In the genomic region with DNA sequence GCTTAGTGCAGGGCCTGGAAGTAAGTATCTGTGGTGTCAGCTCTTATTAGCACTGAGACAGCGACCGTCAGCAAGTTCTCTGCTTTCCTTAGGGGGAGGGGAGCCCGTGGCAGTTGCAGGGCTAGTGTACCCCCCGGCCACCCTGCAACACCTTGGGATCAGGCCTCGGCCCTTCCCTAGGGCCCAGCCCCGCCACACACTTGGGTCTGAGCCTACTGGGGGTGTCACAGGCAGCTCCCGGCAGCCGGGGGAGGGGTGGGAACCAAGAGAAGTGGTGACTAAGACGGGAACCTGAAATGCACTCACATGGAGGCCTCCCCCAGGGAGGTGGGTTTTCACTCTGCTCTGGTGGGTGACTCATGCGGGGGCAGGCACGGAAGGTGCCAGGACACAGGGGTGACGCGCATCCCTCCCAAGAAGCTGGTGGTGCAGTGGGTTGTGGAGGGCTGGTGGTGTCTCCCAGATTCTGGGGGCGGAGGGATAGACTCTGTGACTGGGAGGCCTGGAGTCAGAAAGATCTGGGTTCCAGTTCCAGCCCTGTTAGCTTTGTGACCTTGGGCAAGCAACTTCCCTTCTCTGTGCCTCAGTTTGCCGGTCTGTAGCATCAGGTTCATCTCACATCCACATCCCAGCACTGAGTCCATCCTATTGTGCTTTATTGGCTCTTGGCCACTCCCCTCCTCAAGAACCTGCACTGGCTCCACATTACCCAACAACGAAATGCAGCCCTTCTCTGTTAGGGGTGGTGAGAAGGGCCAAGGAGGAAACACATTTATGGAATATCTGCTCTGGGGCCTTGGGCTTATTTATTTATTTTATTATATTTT, we compare ENCODE assay signal across 1 cellular context.
TF ChIP-seq lines count a peak whose summit lies in the region.

No MANE protein-coding gene starts in this region.

TF ChIP-seq in K562, 482 proteins besides CTCF, POLR2A, EP300 and RAD21 (continued from another document and continues in another):
- TF ChIP-seq ZBTB34 (CRISPR knock-in tag; IDR thresholded peaks at IDR 0.05) (no peak), ZNF57 (CRISPR knock-in tag; IDR thresholded peaks at IDR 0.05) (no peak), PRMT5 (CRISPR knock-in tag; IDR thresholded peaks at IDR 0.05) (no peak), CREB3 (tag; conservative IDR thresholded peaks at IDR 0.05; ENCODE audit: low read depth) (no peak), GTF2A2 (tag; IDR thresholded peaks at IDR 0.05) (no peak), RREB1 (CRISPR knock-in tag; IDR thresholded peaks at IDR 0.05) (no peak), ZNF444 (CRISPR knock-in tag; IDR thresholded peaks at IDR 0.05) (no peak), ETS2 (tag; IDR thresholded peaks at IDR 0.05; ENCODE audit: borderline replicate concordance, poor library complexity, severe bottlenecking) (no peak), GATAD2B (IDR thresholded peaks at IDR 0.05; ENCODE audit: borderline replicate concordance) (peak; percentile 82; the same call in 1 of the 2 replicates), ZNF143 (CRISPR knock-in tag; IDR thresholded peaks at IDR 0.05) (no peak), SPI1 (IDR thresholded peaks at IDR 0.05; ENCODE audit: borderline replicate concordance, low read depth, low read length) (no peak), PHF20 (IDR thresholded peaks at IDR 0.05; ENCODE audit: partially characterized antibody) (no peak), MECOM (CRISPR knock-in tag; IDR thresholded peaks at IDR 0.05) (no peak), ZNF740 (CRISPR knock-in tag; IDR thresholded peaks at IDR 0.05) (no peak; the same call in 1 of the 2 replicates), ZNF740 (tag; IDR thresholded peaks at IDR 0.05) (no peak), TSC22D4 (tag; IDR thresholded peaks at IDR 0.05) (no peak), CBX8 (IDR thresholded peaks at IDR 0.05; ENCODE audit: borderline replicate concordance, extremely low read depth, low read depth, low read length, poor library complexity, severe bottlenecking) (no peak), KLF1 (tag; IDR thresholded peaks at IDR 0.05) (no peak), CBFA2T3 (IDR thresholded peaks at IDR 0.05) (peak; percentile 60), MLX (CRISPR knock-in tag; conservative IDR thresholded peaks at IDR 0.05) (no peak), PHTF2 (CRISPR knock-in tag; IDR thresholded peaks at IDR 0.05) (no peak), KDM4B (IDR thresholded peaks at IDR 0.05; ENCODE audit: borderline replicate concordance in 2 of 2, low read depth in 1 of 2) (no peak), ZFP91 (CRISPR knock-in tag; IDR thresholded peaks at IDR 0.05) (no peak), ZNF217 (CRISPR knock-in tag; IDR thresholded peaks at IDR 0.05) (no peak), ZNF696 (CRISPR knock-in tag; conservative IDR thresholded peaks at IDR 0.05) (no peak), SP2 (IDR thresholded peaks at IDR 0.05; ENCODE audit: extremely low read depth, low read depth, low read length, poor library complexity, severe bottlenecking) (no peak), ZNF121 (CRISPR knock-in tag; conservative IDR thresholded peaks at IDR 0.05) (peak; percentile 60), ELF2 (CRISPR knock-in tag; IDR thresholded peaks at IDR 0.05) (no peak), ZBTB12 (CRISPR knock-in tag; IDR thresholded peaks at IDR 0.05) (no peak)
- TF ChIP-seq, protein P1, sequence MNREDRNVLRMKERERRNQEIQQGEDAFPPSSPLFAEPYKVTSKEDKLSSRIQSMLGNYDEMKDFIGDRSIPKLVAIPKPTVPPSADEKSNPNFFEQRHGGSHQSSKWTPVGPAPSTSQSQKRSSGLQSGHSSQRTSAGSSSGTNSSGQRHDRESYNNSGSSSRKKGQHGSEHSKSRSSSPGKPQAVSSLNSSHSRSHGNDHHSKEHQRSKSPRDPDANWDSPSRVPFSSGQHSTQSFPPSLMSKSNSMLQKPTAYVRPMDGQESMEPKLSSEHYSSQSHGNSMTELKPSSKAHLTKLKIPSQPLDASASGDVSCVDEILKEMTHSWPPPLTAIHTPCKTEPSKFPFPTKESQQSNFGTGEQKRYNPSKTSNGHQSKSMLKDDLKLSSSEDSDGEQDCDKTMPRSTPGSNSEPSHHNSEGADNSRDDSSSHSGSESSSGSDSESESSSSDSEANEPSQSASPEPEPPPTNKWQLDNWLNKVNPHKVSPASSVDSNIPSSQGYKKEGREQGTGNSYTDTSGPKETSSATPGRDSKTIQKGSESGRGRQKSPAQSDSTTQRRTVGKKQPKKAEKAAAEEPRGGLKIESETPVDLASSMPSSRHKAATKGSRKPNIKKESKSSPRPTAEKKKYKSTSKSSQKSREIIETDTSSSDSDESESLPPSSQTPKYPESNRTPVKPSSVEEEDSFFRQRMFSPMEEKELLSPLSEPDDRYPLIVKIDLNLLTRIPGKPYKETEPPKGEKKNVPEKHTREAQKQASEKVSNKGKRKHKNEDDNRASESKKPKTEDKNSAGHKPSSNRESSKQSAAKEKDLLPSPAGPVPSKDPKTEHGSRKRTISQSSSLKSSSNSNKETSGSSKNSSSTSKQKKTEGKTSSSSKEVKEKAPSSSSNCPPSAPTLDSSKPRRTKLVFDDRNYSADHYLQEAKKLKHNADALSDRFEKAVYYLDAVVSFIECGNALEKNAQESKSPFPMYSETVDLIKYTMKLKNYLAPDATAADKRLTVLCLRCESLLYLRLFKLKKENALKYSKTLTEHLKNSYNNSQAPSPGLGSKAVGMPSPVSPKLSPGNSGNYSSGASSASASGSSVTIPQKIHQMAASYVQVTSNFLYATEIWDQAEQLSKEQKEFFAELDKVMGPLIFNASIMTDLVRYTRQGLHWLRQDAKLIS (CRISPR knock-in tag; IDR thresholded peaks at IDR 0.05), result no peak
- TF ChIP-seq, protein P2, sequence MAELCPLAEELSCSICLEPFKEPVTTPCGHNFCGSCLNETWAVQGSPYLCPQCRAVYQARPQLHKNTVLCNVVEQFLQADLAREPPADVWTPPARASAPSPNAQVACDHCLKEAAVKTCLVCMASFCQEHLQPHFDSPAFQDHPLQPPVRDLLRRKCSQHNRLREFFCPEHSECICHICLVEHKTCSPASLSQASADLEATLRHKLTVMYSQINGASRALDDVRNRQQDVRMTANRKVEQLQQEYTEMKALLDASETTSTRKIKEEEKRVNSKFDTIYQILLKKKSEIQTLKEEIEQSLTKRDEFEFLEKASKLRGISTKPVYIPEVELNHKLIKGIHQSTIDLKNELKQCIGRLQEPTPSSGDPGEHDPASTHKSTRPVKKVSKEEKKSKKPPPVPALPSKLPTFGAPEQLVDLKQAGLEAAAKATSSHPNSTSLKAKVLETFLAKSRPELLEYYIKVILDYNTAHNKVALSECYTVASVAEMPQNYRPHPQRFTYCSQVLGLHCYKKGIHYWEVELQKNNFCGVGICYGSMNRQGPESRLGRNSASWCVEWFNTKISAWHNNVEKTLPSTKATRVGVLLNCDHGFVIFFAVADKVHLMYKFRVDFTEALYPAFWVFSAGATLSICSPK (IDR thresholded peaks at IDR 0.05; ENCODE audit: borderline replicate concordance), result no peak
- TF ChIP-seq, protein P3, sequence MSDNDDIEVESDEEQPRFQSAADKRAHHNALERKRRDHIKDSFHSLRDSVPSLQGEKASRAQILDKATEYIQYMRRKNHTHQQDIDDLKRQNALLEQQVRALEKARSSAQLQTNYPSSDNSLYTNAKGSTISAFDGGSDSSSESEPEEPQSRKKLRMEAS (CRISPR knock-in tag; IDR thresholded peaks at IDR 0.05), result peak; percentile 64
- TF ChIP-seq, protein P4, sequence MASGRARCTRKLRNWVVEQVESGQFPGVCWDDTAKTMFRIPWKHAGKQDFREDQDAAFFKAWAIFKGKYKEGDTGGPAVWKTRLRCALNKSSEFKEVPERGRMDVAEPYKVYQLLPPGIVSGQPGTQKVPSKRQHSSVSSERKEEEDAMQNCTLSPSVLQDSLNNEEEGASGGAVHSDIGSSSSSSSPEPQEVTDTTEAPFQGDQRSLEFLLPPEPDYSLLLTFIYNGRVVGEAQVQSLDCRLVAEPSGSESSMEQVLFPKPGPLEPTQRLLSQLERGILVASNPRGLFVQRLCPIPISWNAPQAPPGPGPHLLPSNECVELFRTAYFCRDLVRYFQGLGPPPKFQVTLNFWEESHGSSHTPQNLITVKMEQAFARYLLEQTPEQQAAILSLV (tag; IDR thresholded peaks at IDR 0.05), result no peak
